In the genomic region with DNA sequence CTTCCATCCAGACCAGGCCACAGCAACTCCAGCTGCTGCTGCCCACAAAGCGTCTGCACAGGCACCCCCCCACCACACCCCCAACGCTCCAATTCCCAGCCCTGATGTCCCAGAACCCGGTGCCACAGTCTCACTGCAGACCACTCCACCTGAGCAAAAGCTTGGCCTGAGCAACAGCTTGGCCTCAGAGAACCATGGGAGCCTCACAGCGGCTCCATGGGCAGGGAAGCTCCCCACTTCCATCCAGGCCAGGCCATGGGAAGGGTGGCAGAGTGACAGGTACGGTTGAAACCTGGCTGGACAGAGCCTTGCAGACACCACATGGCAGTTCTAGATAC, we compare ENCODE assay signal across 8 cellular contexts. TPM values are rescaled to one million over a fixed set of nuclear protein-coding genes. Genes with fewer than 3 reads are reported as not detected.
A peak's percentile ranks its signal among the peaks of the same experiment; 100 is the strongest.
DNase-seq lines count a peak whose midpoint lies in the region; ATAC-seq lines count a peak whose summit lies in the region.
"Had no signal": no experiment of that assay in that cellular context is flagged by ENCODE, and none has a peak within 500 bp of the region (broad histone marks: within the 10 kb centered on the region; RNA-seq: fewer than 3 reads in every experiment).

No MANE protein-coding gene starts in this region.

- ATAC-seq in naive B cell (ENCODE audit: low read depth in 2 of 2) (no peak), HG03432 (IDR thresholded peaks at IDR 0.05; ENCODE audit: unreplicated experiment) (no peak)

- no peaks in the 10 kb centered on the region for H3K9me3 Mint-ChIP-seq in naive B cell
- H3K9me3 Mint-ChIP-seq: naive thymus-derived CD4-positive, alpha-beta T cell had no signal

- no peaks in the 10 kb centered on the region for H3K36me3 Mint-ChIP-seq in naive B cell
- H3K36me3 Mint-ChIP-seq: naive thymus-derived CD4-positive, alpha-beta T cell had no signal

- peaks cover 27 to 46% (median 29%) of the 10 kb centered on the region in 3 donors for H3K4me1 Mint-ChIP-seq in naive B cell

- peak overlapping the region in 5 of 8 donors; percentile 6 to 80 (median 57) for H3K4me3 Mint-ChIP-seq in naive B cell

- DNase-seq in COLO668 (lab: John Stamatoyannopoulos, UW; ENCODE audit: unreplicated experiment) (peak; percentile 39), astrocyte of the hippocampus (ENCODE audit: low read depth, low spot score) (peak; percentile 28), naive B cell (no peak), GOT3 (lab: John Stamatoyannopoulos, UW) (no peak), SIG-M5 (lab: John Stamatoyannopoulos, UW) (no peak)
- DNase-seq: activated CD4-positive, alpha-beta T cell treated with anti-CD3 and anti-CD28 coated beads for 4 hours; naive thymus-derived CD4-positive, alpha-beta T cell had no signal

- peak overlapping the region in 5 of 6 donors; percentile 49 to 94 (median 87) for H3K27ac Mint-ChIP-seq in naive B cell
- H3K27ac Mint-ChIP-seq: naive thymus-derived CD4-positive, alpha-beta T cell had no signal

- H3K27me3 Mint-ChIP-seq in naive B cell, result peaks cover 11 to 44% (median 15%) of the 10 kb centered on the region in 3 donors

RNA-seq across cellular contexts. Expression of a gene that starts 13.2 kb away (rescaled TPM):
- polyA plus RNA-seq in naive B cell (ENCODE audit: low read depth in 6 of 6), result 1 to 10 TPM in 2 of 6 donors, under 1 TPM in 3, not detected in 1; 0.46 to 1.1 (median 0.66) TPM

RNA-seq across cellular contexts. Expression of a gene that starts 24.1 kb away (rescaled TPM):
- polyA plus RNA-seq in naive B cell (ENCODE audit: low read depth in 6 of 6), result under 1 TPM in 3 of 6 donors, not detected in 3; 0.17 to 0.21 (median 0.19) TPM

RNA-seq across cellular contexts. Expression of a gene that starts 32.5 kb away (rescaled TPM):
- under 1 TPM in 5 of 6 donors, not detected in 1; 0.05 to 0.43 (median 0.28) TPM for polyA plus RNA-seq in naive B cell (ENCODE audit: low read depth in 6 of 6)

RNA-seq across cellular contexts. Expression of a gene that starts 32.8 kb away (rescaled TPM):
- polyA plus RNA-seq in naive B cell (ENCODE audit: low read depth in 6 of 6), result under 1 TPM in 5 of 6 donors, not detected in 1; 0.04 to 0.19 (median 0.09) TPM

RNA-seq across cellular contexts. Expression of a gene that starts 43.2 kb away (rescaled TPM):
- polyA plus RNA-seq in naive B cell (ENCODE audit: low read depth in 6 of 6), result 1 to 10 TPM; 4.6 to 8.2 (median 6.3) TPM

Comparison
In these comparisons a context has a peak if more than half of its experiments do, and no peak if none do; other contexts are left out.
1. DNase-seq: peak in COLO668 (single experiment) and astrocyte of the hippocampus (single experiment); none in naive B cell (single experiment), GOT3 (single experiment) and SIG-M5 (single experiment).